In the genomic region with DNA sequence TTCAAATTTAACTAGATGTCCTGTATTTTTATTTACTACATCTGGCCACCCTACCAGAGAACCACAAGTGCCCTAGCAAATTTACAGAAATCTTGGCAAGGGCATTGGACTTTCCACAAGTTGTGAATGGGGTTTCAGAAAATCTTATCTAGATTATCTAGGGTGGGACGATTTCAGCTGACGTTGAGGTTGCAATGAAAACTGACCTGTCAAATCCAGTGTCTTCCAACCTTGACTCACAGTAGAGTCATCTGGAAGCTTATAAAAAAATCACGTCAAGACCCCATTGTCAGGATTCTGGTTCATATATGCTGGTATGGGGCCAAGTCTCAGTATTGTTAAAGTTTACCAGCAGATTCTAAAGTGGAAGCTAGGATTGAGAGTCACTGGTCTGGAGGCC, we compare ENCODE assay signal across 1 cellular context.
TF ChIP-seq lines count a peak whose summit lies in the region.

No MANE protein-coding gene starts in this region.

TF ChIP-seq in SK-N-SH treated with all-trans-retinoic acid at 6 μM for 48 hours, 23 proteins besides CTCF, POLR2A, EP300 and RAD21 (continued from another document):
- TF ChIP-seq, protein P1, sequence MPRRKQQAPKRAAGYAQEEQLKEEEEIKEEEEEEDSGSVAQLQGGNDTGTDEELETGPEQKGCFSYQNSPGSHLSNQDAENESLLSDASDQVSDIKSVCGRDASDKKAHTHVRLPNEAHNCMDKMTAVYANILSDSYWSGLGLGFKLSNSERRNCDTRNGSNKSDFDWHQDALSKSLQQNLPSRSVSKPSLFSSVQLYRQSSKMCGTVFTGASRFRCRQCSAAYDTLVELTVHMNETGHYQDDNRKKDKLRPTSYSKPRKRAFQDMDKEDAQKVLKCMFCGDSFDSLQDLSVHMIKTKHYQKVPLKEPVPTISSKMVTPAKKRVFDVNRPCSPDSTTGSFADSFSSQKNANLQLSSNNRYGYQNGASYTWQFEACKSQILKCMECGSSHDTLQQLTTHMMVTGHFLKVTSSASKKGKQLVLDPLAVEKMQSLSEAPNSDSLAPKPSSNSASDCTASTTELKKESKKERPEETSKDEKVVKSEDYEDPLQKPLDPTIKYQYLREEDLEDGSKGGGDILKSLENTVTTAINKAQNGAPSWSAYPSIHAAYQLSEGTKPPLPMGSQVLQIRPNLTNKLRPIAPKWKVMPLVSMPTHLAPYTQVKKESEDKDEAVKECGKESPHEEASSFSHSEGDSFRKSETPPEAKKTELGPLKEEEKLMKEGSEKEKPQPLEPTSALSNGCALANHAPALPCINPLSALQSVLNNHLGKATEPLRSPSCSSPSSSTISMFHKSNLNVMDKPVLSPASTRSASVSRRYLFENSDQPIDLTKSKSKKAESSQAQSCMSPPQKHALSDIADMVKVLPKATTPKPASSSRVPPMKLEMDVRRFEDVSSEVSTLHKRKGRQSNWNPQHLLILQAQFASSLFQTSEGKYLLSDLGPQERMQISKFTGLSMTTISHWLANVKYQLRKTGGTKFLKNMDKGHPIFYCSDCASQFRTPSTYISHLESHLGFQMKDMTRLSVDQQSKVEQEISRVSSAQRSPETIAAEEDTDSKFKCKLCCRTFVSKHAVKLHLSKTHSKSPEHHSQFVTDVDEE (CRISPR knock-in tag; IDR thresholded peaks at IDR 0.05) = no peak
- TF ChIP-seq ZNF8 (CRISPR knock-in tag; IDR thresholded peaks at IDR 0.05) (no peak), RARB (CRISPR knock-in tag; IDR thresholded peaks at IDR 0.05) (no peak), SNAI2 (CRISPR knock-in tag; IDR thresholded peaks at IDR 0.05) (no peak), OSR1 (CRISPR knock-in tag; IDR thresholded peaks at IDR 0.05) (no peak)
TF ChIP-seq in SK-N-SH treated with all-trans-retinoic acid at 6 μM for 48 hours: peak in this region for 0.
